Comparison of ENCODE assay signal across 6 cellular contexts in genomic region chr7:89017676-89018075, GRCh38.
"Had no signal": no experiment of that assay in that cellular context is flagged by ENCODE, and none has a peak within 500 bp of the region (broad histone marks: within the 10 kb centered on the region; RNA-seq: fewer than 3 reads in every experiment).

No MANE protein-coding gene starts in this region.

- FAIRE-seq: HTR-8/SVneo had no signal

- H3K27ac ChIP-seq: HL-60, KMS-11 had no signal

- H3K4me2 ChIP-seq: KMS-11 had no signal

- DNase-seq: IMR-90, KBM-7, KG1 had no signal

- H3K9ac ChIP-seq: KMS-11 had no signal
